ENCODE assay signal across 8 cellular contexts in genomic region chr19:4909897-4910593, GRCh38. TPM values are rescaled to one million over a fixed set of nuclear protein-coding genes. Genes with fewer than 3 reads are reported as not detected.
DNase-seq lines count a peak whose midpoint lies in the region; ATAC-seq and TF ChIP-seq lines count a peak whose summit lies in the region.

No MANE protein-coding gene starts in this region.

- peaks cover 0 to 21% (median 0%) of the 10 kb centered on the region in 6 donors for H3K36me3 ChIP-seq in spleen

- ATAC-seq in GM18907 (IDR thresholded peaks at IDR 0.05; ENCODE audit: unreplicated experiment) (peak; percentile 76), HG03175 (IDR thresholded peaks at IDR 0.05; ENCODE audit: unreplicated experiment) (peak; percentile 74)

- 0 to 1% (median 0%) methylated on average over 21 to 85 of the region's 85 CpGs for WGBS in spleen, 5 donors

- TF ChIP-seq POLR2A in spleen (IDR thresholded peaks at IDR 0.05): no peak

- TF ChIP-seq CTCF in spleen (IDR thresholded peaks at IDR 0.05 in 8 of 11, conservative IDR thresholded peaks at IDR 0.05 in 3 of 11): no peak

- peak; percentile 88 for DNase-seq in 8988T
- DNase-seq in NCI-H345 treated with DMSO at 0.1 percent for 48 hours (lab: John Stamatoyannopoulos, UW; ENCODE audit: unreplicated experiment): peak; percentile 92
- DNase-seq in activated CD4-positive, CD25-positive, alpha-beta regulatory T cell (lab: John Stamatoyannopoulos, UW): peak; percentile 88 to 93 (median 89)
- DNase-seq in caudate nucleus (lab: John Stamatoyannopoulos, UW): peak in 60 of 61 donors; percentile 51 to 95 (median 83)
- peak; percentile 90 for DNase-seq in islet precursor cell
- peak; percentile 97 for DNase-seq in spleen

- peak overlapping the region; percentile 80 for H3K27ac ChIP-seq in caudate nucleus (ENCODE audit: low read depth, low read length)
- peak overlapping the region in 3 of 8 donors; percentile 63 to 76 (median 66) for H3K27ac ChIP-seq in spleen

- H3K9me3 ChIP-seq in spleen: no peaks in the 10 kb centered on the region

- H3K4me1 ChIP-seq in spleen: peaks cover 33 to 71% (median 63%) of the 10 kb centered on the region in 6 donors

- intact Hi-C loops in spleen (cut with DNase I; ENCODE audit: low total_unique reads): loop anchor here (5.0 to 10.0 kb wide), 2 partner anchors 38 to 95 kb away; no protein-coding TSS in a partner anchor

- peaks cover 0 to 11% (median 6%) of the 10 kb centered on the region in 7 donors for H3K27me3 ChIP-seq in spleen (replicated peaks in 1 of 7)

- peak overlapping the region; percentile 62 to 94 (median 79) for H3K4me3 ChIP-seq in spleen

RNA-seq across cellular contexts. Expression of gene UHRF1, which starts 0.7 kb away (rescaled TPM):
- 10 to 100 TPM in 1 of 7 donors, 1 to 10 TPM in 6; 2.1 to 10.8 (median 5.9) TPM for total RNA-seq in spleen
- 1 to 10 TPM; 1.5 to 6.8 (median 3.3) TPM for polyA plus RNA-seq in spleen

RNA-seq across cellular contexts. Expression of gene ARRDC5, which starts 7.3 kb away (rescaled TPM):
- total RNA-seq in spleen: 1 to 10 TPM; 4.1 to 9.4 (median 7.3) TPM
- polyA plus RNA-seq in spleen: 1 to 10 TPM; 1.4 to 1.9 (median 1.6) TPM

RNA-seq across cellular contexts. Expression of gene PLIN3, which starts 42.6 kb away (rescaled TPM):
- total RNA-seq in spleen: 10 to 100 TPM; 26.7 to 63.5 (median 46.9) TPM
- 10 to 100 TPM; 28.0 to 40.0 (median 29.3) TPM for polyA plus RNA-seq in spleen

RNA-seq across cellular contexts. Expression of gene KDM4B, which starts 58.9 kb away (rescaled TPM):
- total RNA-seq in spleen: 10 to 100 TPM; 37.9 to 80.5 (median 56.6) TPM
- 10 to 100 TPM; 18.3 to 31.8 (median 22.7) TPM for polyA plus RNA-seq in spleen
